4 cellular contexts compared by ENCODE assay signal in the genomic region with DNA sequence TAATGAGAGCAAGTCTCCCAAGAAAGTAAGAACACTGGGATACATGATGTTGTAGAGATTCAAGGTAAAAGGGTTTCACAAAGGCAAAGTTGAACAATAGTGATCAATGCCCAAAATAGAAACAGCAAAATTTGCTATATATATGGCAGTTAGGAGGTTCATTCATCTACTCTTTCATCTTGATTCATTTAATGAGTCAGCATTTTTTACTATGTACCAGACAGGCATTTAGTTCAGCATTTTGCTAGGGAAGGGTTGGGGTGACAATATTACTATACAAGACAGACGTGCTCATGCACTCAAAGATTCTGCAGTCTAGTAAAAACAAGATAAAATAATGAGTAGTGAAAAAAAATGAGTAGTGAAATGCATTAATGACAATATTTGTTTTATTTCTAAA.
TF ChIP-seq lines count a peak whose summit lies in the region.

No MANE protein-coding gene starts in this region.

TF ChIP-seq in A549, 52 proteins besides CTCF, POLR2A, EP300 and RAD21:
- TF ChIP-seq EHMT2 (IDR thresholded peaks at IDR 0.05; ENCODE audit: low read depth) (no peak), MAFK (IDR thresholded peaks at IDR 0.05; ENCODE audit: partially characterized antibody) (peak; percentile 96)

TF ChIP-seq in IMR-90, 13 proteins besides CTCF, POLR2A, EP300 and RAD21:
- TF ChIP-seq MAFK (IDR thresholded peaks at IDR 0.05; ENCODE audit: low read depth, low read length) (peak; percentile 93), FOS (IDR thresholded peaks at IDR 0.05; ENCODE audit: low read depth, low read length) (no peak), NFE2L2 (IDR thresholded peaks at IDR 0.05; ENCODE audit: low read depth, low read length) (peak; percentile 59)

TF ChIP-seq in GM12878, 131 proteins besides CTCF, POLR2A, EP300 and RAD21:
- no peak for TF ChIP-seq FOXM1 (IDR thresholded peaks at IDR 0.05; ENCODE audit: low read depth, low read length)
- TF ChIP-seq, protein P1, sequence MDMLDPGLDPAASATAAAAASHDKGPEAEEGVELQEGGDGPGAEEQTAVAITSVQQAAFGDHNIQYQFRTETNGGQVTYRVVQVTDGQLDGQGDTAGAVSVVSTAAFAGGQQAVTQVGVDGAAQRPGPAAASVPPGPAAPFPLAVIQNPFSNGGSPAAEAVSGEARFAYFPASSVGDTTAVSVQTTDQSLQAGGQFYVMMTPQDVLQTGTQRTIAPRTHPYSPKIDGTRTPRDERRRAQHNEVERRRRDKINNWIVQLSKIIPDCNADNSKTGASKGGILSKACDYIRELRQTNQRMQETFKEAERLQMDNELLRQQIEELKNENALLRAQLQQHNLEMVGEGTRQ (IDR thresholded peaks at IDR 0.05; ENCODE audit: borderline replicate concordance, low read depth, low read length): no peak
- 0 out of 2 replicates have a peak, but pooled peaks have one; percentile 55 for TF ChIP-seq BACH1 (IDR thresholded peaks at IDR 0.05; ENCODE audit: borderline replicate concordance)

TF ChIP-seq in H1, 55 proteins besides CTCF, POLR2A, EP300 and RAD21:
- TF ChIP-seq KDM4A (IDR thresholded peaks at IDR 0.05; ENCODE audit: low read depth, low read length, severe bottlenecking) (no peak), POU5F1 (IDR thresholded peaks at IDR 0.05; ENCODE audit: low read depth, low read length) (no peak), BACH1 (IDR thresholded peaks at IDR 0.05; ENCODE audit: low read length) (peak; percentile 42; the same call in 1 of the 2 replicates), GABPA (IDR thresholded peaks at IDR 0.05; ENCODE audit: borderline replicate concordance, insufficient read depth, low read length) (no peak), MAFK (IDR thresholded peaks at IDR 0.05; ENCODE audit: low read depth, low read length) (peak; percentile 54; the same call in 1 of the 2 replicates), RNF2 (IDR thresholded peaks at IDR 0.05; ENCODE audit: borderline replicate concordance, low read depth, low read length, missing control alignments, poor library complexity, severe bottlenecking) (no peak), YY1 (IDR thresholded peaks at IDR 0.05; ENCODE audit: low read depth, low read length) (no peak), GTF2F1 (IDR thresholded peaks at IDR 0.05; ENCODE audit: borderline replicate concordance, low read depth, low read length) (no peak), SAP30 (IDR thresholded peaks at IDR 0.05; ENCODE audit: insufficient read depth, insufficient replicate concordance, low read length) (no peak), CHD1 (IDR thresholded peaks at IDR 0.05; ENCODE audit: low read depth, low read length) (no peak), BCL11A (IDR thresholded peaks at IDR 0.05; ENCODE audit: low read depth in 2 of 2, low read length in 2 of 2) (no peak), EZH2 (IDR thresholded peaks at IDR 0.05; ENCODE audit: low read depth, low read length, severe bottlenecking) (no peak), TBP (IDR thresholded peaks at IDR 0.05; ENCODE audit: low read depth, low read length) (no peak), TCF12 (IDR thresholded peaks at IDR 0.05; ENCODE audit: low read depth, low read length) (no peak)
- TF ChIP-seq, protein P1 (IDR thresholded peaks at IDR 0.05; ENCODE audit: low read length): no peak
- TF ChIP-seq, protein P2, sequence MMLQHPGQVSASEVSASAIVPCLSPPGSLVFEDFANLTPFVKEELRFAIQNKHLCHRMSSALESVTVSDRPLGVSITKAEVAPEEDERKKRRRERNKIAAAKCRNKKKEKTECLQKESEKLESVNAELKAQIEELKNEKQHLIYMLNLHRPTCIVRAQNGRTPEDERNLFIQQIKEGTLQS (IDR thresholded peaks at IDR 0.05; ENCODE audit: insufficient read depth, low read depth, low read length): no peak
